Comparison of ENCODE assay signal across 18 cellular contexts in the genomic region with DNA sequence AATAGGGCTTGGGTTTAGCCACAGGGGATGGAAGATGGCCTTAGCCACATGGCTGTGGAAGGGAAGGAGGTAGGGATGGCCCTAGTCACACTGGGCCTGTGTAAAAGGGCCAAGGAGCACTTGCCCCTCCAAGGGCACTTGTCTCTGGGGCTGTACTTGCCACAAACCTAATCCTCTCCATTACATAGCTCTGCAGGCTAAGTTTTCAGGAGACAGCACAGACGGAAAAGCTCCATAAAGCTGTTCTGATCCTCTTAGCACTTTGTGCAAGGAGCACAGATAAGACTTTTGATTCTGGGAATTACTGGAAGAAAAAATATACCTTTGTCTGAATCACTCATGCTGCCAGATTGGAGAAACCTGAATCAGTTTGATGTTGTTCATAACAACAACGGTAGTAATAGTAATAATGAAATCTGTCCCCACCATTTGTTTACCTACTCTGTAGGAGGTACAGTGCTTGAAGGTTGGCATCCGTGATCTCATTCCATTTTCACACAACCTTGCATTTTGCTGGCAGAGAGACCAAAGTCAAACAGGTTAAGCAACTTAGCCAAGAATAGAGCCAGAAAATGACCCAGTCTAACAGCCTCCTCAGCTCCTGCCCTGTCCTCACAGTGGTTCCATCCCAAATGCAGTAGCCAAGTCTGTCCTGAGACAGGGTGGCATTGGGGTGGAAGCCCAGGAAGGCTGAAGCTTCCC.
DNase-seq lines count a peak whose midpoint lies in the region; ATAC-seq, FAIRE-seq and TF ChIP-seq lines count a peak whose summit lies in the region.
"Had no signal": no experiment of that assay in that cellular context is flagged by ENCODE, and none has a peak within 500 bp of the region (broad histone marks: within the 10 kb centered on the region; RNA-seq: fewer than 3 reads in every experiment).

No MANE protein-coding gene starts in this region.

- H3K4me1 ChIP-seq in left ventricle myocardium inferior (peaks cover 32% of the 10 kb centered on the region), keratinocyte (ENCODE audit: control insufficient read depth, extremely low read depth, insufficient read depth, low read length) (peaks cover 47% of the 10 kb centered on the region), thyroid gland (peaks cover 0 to 12% of the 10 kb centered on the region in 2 donors)
- H3K4me1 ChIP-seq: colonic mucosa had no signal

- intact Hi-C loops in Right ventricle myocardium superior (cut with DNase I) (no loop called here), left ventricle myocardium inferior (cut with micrococcal nuclease) (no loop called here), thyroid gland (cut with DNase I) (no loop called here)

- H3K27me3 ChIP-seq in left ventricle myocardium inferior (ENCODE audit: low read depth) (no peaks in the 10 kb centered on the region), keratinocyte (ENCODE audit: control insufficient read depth, extremely low read depth, insufficient read depth, low read length) (no peaks in the 10 kb centered on the region), thyroid gland (no peaks in the 10 kb centered on the region)
- H3K27me3 ChIP-seq: colonic mucosa had no signal

- no peaks in the 10 kb centered on the region for H3K9me3 ChIP-seq in left ventricle myocardium inferior (replicated peaks)
- no peaks in the 10 kb centered on the region for H3K9me3 ChIP-seq in keratinocyte (ENCODE audit: control insufficient read depth, low read depth, low read length)
- H3K9me3 ChIP-seq in thyroid gland = no peaks in the 10 kb centered on the region
- H3K9me3 ChIP-seq: colonic mucosa, thoracic aorta had no signal

- DNase-seq in Right ventricle myocardium superior (no peak), left ventricle myocardium inferior (no peak), NCI-H82 treated with DMSO at 0.1 percent for 48 hours (lab: John Stamatoyannopoulos, UW; ENCODE audit: unreplicated experiment) (peak; percentile 90), keratinocyte (ENCODE audit: low read depth, low spot score) (no peak), thyroid gland (peak; percentile 14 to 46), middle frontal gyrus (ENCODE audit: extremely low spot score, low spot score) (no peak), NCI-H526 treated with DMSO at 0.1 percent for 48 hours (lab: John Stamatoyannopoulos, UW) (no peak)
- DNase-seq: activated CD8-positive, alpha-beta T cell treated with anti-CD3 and anti-CD28 coated beads for 36 hours; amygdala; CD4-positive, CD25-positive, alpha-beta regulatory T cell; colonic mucosa; naive thymus-derived CD8-positive, alpha-beta T cell; NCI-H187 treated with DMSO at 0.1 percent for 48 hours; retina; T1000 had no signal

- no peak for TF ChIP-seq POLR2A in thyroid gland (IDR thresholded peaks at IDR 0.05)

- WGBS in thyroid gland, 2 donors = 50 to 67% methylated on average over 3 of the region's 3 CpGs

- no peak overlapping the region for H2AFZ ChIP-seq in keratinocyte (ENCODE audit: control insufficient read depth, low read length)

- H3K36me3 ChIP-seq in left ventricle myocardium inferior (no peaks in the 10 kb centered on the region), keratinocyte (ENCODE audit: control insufficient read depth in 2 of 2, extremely low read depth in 1 of 2, insufficient read depth in 2 of 2, low read length in 2 of 2) (no peaks in the 10 kb centered on the region), thyroid gland (no peaks in the 10 kb centered on the region)
- H3K36me3 ChIP-seq: colonic mucosa, thoracic aorta had no signal

- no peak for TF ChIP-seq CTCF in left ventricle myocardium inferior (IDR thresholded peaks at IDR 0.05; ENCODE audit: borderline replicate concordance)
- TF ChIP-seq CTCF in keratinocyte (optimal IDR thresholded peaks at IDR 0.05 in 1 of 3, IDR thresholded peaks at IDR 0.05 in 1 of 3, conservative IDR thresholded peaks at IDR 0.05 in 1 of 3; ENCODE audit: extremely low read depth in 1 of 3, insufficient read depth in 2 of 3, low read length in 3 of 3) = no peak
- no peak for TF ChIP-seq CTCF in thyroid gland (IDR thresholded peaks at IDR 0.05)

- no peak overlapping the region for H3K4me3 ChIP-seq in left ventricle myocardium inferior
- H3K4me3 ChIP-seq in keratinocyte (ENCODE audit: control insufficient read depth in 2 of 3, extremely low read depth in 1 of 3, insufficient read depth in 2 of 3, low read depth in 1 of 3, low read length in 3 of 3) = no peak overlapping the region
- no peak overlapping the region for H3K4me3 ChIP-seq in thyroid gland (replicated peaks in 1 of 3)
- H3K4me3 ChIP-seq: colonic mucosa, thoracic aorta had no signal

- no peak for FAIRE-seq in keratinocyte (lab: Jason Lieb, UNC)
- FAIRE-seq: G401.6 had no signal

- dilution Hi-C loops in keratinocyte (cut with MboI; ENCODE audit: extremely low pct_ligation_motif_present, low sequenced_read_pairs) = no loop called here

- H3K79me2 ChIP-seq in keratinocyte (ENCODE audit: control insufficient read depth, insufficient read depth, low read length) = no peaks in the 10 kb centered on the region

- H3K9ac ChIP-seq in keratinocyte (ENCODE audit: control insufficient read depth, extremely low read depth, insufficient read depth, low read length) = no peak overlapping the region

- peak overlapping the region; percentile 49 for H3K4me2 ChIP-seq in keratinocyte (ENCODE audit: control insufficient read depth, extremely low read depth, insufficient read depth, low read depth, low read length)

- no peaks in the 10 kb centered on the region for H3K9me1 ChIP-seq in keratinocyte (ENCODE audit: control insufficient read depth, extremely low read depth, insufficient read depth, low read length)

- H3K27ac ChIP-seq in left ventricle myocardium inferior (replicated peaks) (no peak overlapping the region), keratinocyte (ENCODE audit: control insufficient read depth, insufficient read depth, low read length) (peak overlapping the region; percentile 36), thyroid gland (no peak overlapping the region)
- H3K27ac ChIP-seq: colonic mucosa, thoracic aorta had no signal

- ATAC-seq in Right ventricle myocardium superior (ENCODE audit: poor library complexity) = peak; percentile 55
- no peak for ATAC-seq in GM21360 (IDR thresholded peaks at IDR 0.05; ENCODE audit: unreplicated experiment)
- ATAC-seq: activated CD8-positive, alpha-beta T cell treated with anti-CD3 and anti-CD28 coated beads for 36 hours; naive thymus-derived CD8-positive, alpha-beta T cell had no signal

- no peaks in the 10 kb centered on the region for H4K20me1 ChIP-seq in keratinocyte (ENCODE audit: control insufficient read depth, extremely low read depth, insufficient read depth, low read length)

Comparison
In these comparisons a context has a peak if more than half of its experiments do, and no peak if none do; other contexts are left out.
1. DNase-seq: peak in NCI-H82 treated with DMSO at 0.1 percent for 48 hours (single experiment) and thyroid gland (2 of 2); none in Right ventricle myocardium superior (single experiment), left ventricle myocardium inferior (single experiment), keratinocyte (single experiment), middle frontal gyrus (single experiment) and NCI-H526 treated with DMSO at 0.1 percent for 48 hours (single experiment).